Comparison of ENCODE assay signal across 11 cellular contexts in the genomic region with DNA sequence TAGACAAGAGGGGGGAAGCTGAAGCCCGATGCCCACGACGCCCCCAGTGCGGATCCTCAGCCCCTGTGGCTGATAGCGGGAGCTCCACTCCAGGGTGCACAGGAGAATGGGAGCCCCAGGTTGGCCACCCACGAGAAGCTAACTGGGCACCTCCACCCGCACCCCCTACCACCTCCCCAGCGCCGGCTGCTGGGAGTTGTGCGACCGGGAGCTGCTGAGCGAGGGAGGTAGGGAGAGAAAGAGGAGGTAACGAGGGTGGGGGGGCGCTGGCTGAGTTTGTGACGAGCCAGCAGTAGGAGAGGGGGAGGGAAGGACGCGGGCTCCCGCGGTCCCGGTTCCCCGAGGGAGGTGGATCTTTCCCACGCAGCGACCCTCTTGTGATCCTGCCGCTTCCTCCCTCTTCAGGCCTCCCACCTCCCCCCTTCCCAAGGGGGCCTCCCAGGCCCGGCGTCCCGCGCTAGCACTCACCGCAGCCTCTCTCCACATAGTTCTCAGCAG. TPM values are rescaled to one million over a fixed set of nuclear protein-coding genes. Genes with fewer than 3 reads are reported as not detected.
DNase-seq lines count a peak whose midpoint lies in the region; ATAC-seq and TF ChIP-seq lines count a peak whose summit lies in the region.
"Had no signal": no experiment of that assay in that cellular context is flagged by ENCODE, and none has a peak within 500 bp of the region (broad histone marks: within the 10 kb centered on the region; RNA-seq: fewer than 3 reads in every experiment).

Gene GRIN2A (minus strand): TSS at position 243 of the 498 bp plus-strand sequence. CDS start 2,017 bp downstream, outside the sequence.

- no peak within 1 kb of the TSS for H3K27ac Mint-ChIP-seq in CD14-positive monocyte
- H3K27ac Mint-ChIP-seq in CD8-positive, alpha-beta T cell: no peak within 1 kb of the TSS
- H3K27ac Mint-ChIP-seq: T-helper 1 cell treated with Interleukin-12 subunit alpha and Interleukin-12 subunit beta and Interleukin-4 antibody, amounts not matched to agents 30 μg/mL and 1 μg/mL, for 36 hours had no signal

- TF ChIP-seq POLR2A in gastroesophageal sphincter (IDR thresholded peaks at IDR 0.05): no peak
- no peak for TF ChIP-seq POLR2A in prostate gland (IDR thresholded peaks at IDR 0.05)

- no peaks in the 10 kb centered on the region for H3K79me2 ChIP-seq in parathyroid adenoma

- 0% methylated on average over 1 to 7 of the region's 29 CpGs for WGBS in gastroesophageal sphincter (ENCODE audit: low coverage in 1 of 2), 2 donors
- under 1% methylated on average over 29 of the region's 29 CpGs for WGBS in prostate gland

- H2AFZ ChIP-seq in parathyroid adenoma: peak within 1 kb of the TSS; percentile 11

- no peak for ATAC-seq in gastroesophageal sphincter
- no peak for ATAC-seq in CD8-positive, alpha-beta T cell
- no peak for ATAC-seq in HG03196 (IDR thresholded peaks at IDR 0.05; ENCODE audit: unreplicated experiment)

- TF ChIP-seq EP300 in gastroesophageal sphincter (IDR thresholded peaks at IDR 0.05): no peak

- no peaks in the 10 kb centered on the region for H3K36me3 ChIP-seq in MG63
- H3K36me3 ChIP-seq in gastroesophageal sphincter: no peaks in the 10 kb centered on the region
- no peaks in the 10 kb centered on the region for H3K36me3 ChIP-seq in parathyroid adenoma (ENCODE audit: control insufficient read depth, insufficient read depth, low read length)
- no peaks in the 10 kb centered on the region for H3K36me3 ChIP-seq in CD8-positive, alpha-beta T cell (ENCODE audit: insufficient read depth, low read length)
- no peaks in the 10 kb centered on the region for H3K36me3 ChIP-seq in prostate gland
- H3K36me3 ChIP-seq: tibial nerve had no signal

- H3K4me2 ChIP-seq in parathyroid adenoma (ENCODE audit: low read length): peak within 1 kb of the TSS; percentile 42

- TF ChIP-seq CTCF in CD14-positive monocyte (IDR thresholded peaks at IDR 0.05) (no peak), gastroesophageal sphincter (IDR thresholded peaks at IDR 0.05) (no peak), parathyroid adenoma (IDR thresholded peaks at IDR 0.05) (no peak), prostate gland (IDR thresholded peaks at IDR 0.05) (no peak)
- no peak for TF ChIP-seq CTCF in CD8-positive, alpha-beta T cell (IDR thresholded peaks at IDR 0.05)

- H3K4me3 ChIP-seq in MG63 (peak within 1 kb of the TSS; percentile 20; the same call in 1 of the 2 replicates), gastroesophageal sphincter (peak within 1 kb of the TSS; percentile 31 to 60), parathyroid adenoma (ENCODE audit: low read depth, low read length) (no peak within 1 kb of the TSS), prostate gland (no peak within 1 kb of the TSS)
- no peak within 1 kb of the TSS for H3K4me3 ChIP-seq in CD8-positive, alpha-beta T cell (ENCODE audit: low read depth, low read length)
- H3K4me3 ChIP-seq: body of pancreas had no signal

- peak within 1 kb of the TSS; percentile 24 to 72 for H3K4me3 Mint-ChIP-seq in CD14-positive monocyte
- H3K4me3 Mint-ChIP-seq in CD8-positive, alpha-beta T cell: no peak within 1 kb of the TSS
- H3K4me3 Mint-ChIP-seq: T-helper 1 cell treated with Interleukin-12 subunit alpha and Interleukin-12 subunit beta and Interleukin-4 antibody, amounts not matched to agents 30 μg/mL and 1 μg/mL, for 36 hours had no signal

- CTCF ChIA-PET in CD8-positive, alpha-beta T cell (lab: Charles Lee): no interaction called here

- POLR2A ChIA-PET in CD8-positive, alpha-beta T cell (lab: Charles Lee): no interaction called here

- no peaks in the 10 kb centered on the region for H3K36me3 Mint-ChIP-seq in CD14-positive monocyte
- no peaks in the 10 kb centered on the region for H3K36me3 Mint-ChIP-seq in CD8-positive, alpha-beta T cell

- intact Hi-C loops in CD14-positive monocyte (cut with micrococcal nuclease) (loop anchor here in 1 of 2 donors (10.0 kb wide), 1 partner anchor 1017 kb away; no protein-coding TSS in a partner anchor), prostate gland (cut with DNase I) (loop anchor here (5.0 to 10.0 kb wide), 3 partner anchors 527 to 1017 kb away; no protein-coding TSS in a partner anchor)
- intact Hi-C loops in CD8-positive, alpha-beta T cell (cut with DNase I, micrococcal nuclease): no loop called here

- peaks cover 55 to 71% (median 64%) of the 10 kb centered on the region in 3 donors for H3K27me3 Mint-ChIP-seq in CD14-positive monocyte (ENCODE audit: low read depth in 3 of 3)
- H3K27me3 Mint-ChIP-seq in CD8-positive, alpha-beta T cell (ENCODE audit: low read depth): peaks cover 58% of the 10 kb centered on the region

- H3K27me3 ChIP-seq in MG63 (peaks cover 22% of the 10 kb centered on the region), gastroesophageal sphincter (peaks cover 43% of the 10 kb centered on the region), parathyroid adenoma (ENCODE audit: control insufficient read depth, insufficient read depth, low read length) (peaks cover 5% of the 10 kb centered on the region), prostate gland (replicated peaks; ENCODE audit: insufficient read depth) (peaks cover 19% of the 10 kb centered on the region)
- no peaks in the 10 kb centered on the region for H3K27me3 ChIP-seq in CD8-positive, alpha-beta T cell (ENCODE audit: insufficient read depth, low read length)

- H3K27ac ChIP-seq in gastroesophageal sphincter (peak within 1 kb of the TSS in 2 of 4 donors; percentile 50 to 68), parathyroid adenoma (no peak within 1 kb of the TSS), prostate gland (no peak within 1 kb of the TSS)
- no peak within 1 kb of the TSS for H3K27ac ChIP-seq in CD8-positive, alpha-beta T cell (ENCODE audit: low read depth, low read length)
- H3K27ac ChIP-seq: body of pancreas, tibial nerve had no signal

- no peaks in the 10 kb centered on the region for H3K9me3 ChIP-seq in MG63
- no peaks in the 10 kb centered on the region for H3K9me3 ChIP-seq in gastroesophageal sphincter
- H3K9me3 ChIP-seq in parathyroid adenoma (ENCODE audit: control insufficient read depth, low read length): no peaks in the 10 kb centered on the region
- H3K9me3 ChIP-seq in CD8-positive, alpha-beta T cell (ENCODE audit: low read length): no peaks in the 10 kb centered on the region
- H3K9me3 ChIP-seq in prostate gland: no peaks in the 10 kb centered on the region
- H3K9me3 ChIP-seq: body of pancreas, tibial nerve had no signal

- H3K9me3 Mint-ChIP-seq in CD14-positive monocyte: peaks cover 0 to 15% (median 5%) of the 10 kb centered on the region in 7 donors
- no peaks in the 10 kb centered on the region for H3K9me3 Mint-ChIP-seq in CD8-positive, alpha-beta T cell
- H3K9me3 Mint-ChIP-seq: T-helper 1 cell treated with Interleukin-12 subunit alpha and Interleukin-12 subunit beta and Interleukin-4 antibody, amounts not matched to agents 30 μg/mL and 1 μg/mL, for 36 hours had no signal

- H3K9ac ChIP-seq in parathyroid adenoma: no peak within 1 kb of the TSS

- peaks cover 7% of the 10 kb centered on the region for H3K4me1 Mint-ChIP-seq in CD14-positive monocyte
- peaks cover 12% of the 10 kb centered on the region for H3K4me1 Mint-ChIP-seq in CD8-positive, alpha-beta T cell (ENCODE audit: low read depth)

- H3K4me1 ChIP-seq in gastroesophageal sphincter (peaks cover 0 to 51% (median 20%) of the 10 kb centered on the region in 3 donors), parathyroid adenoma (no peaks in the 10 kb centered on the region), prostate gland (replicated peaks) (no peaks in the 10 kb centered on the region)
- no peaks in the 10 kb centered on the region for H3K4me1 ChIP-seq in CD8-positive, alpha-beta T cell (ENCODE audit: insufficient read depth, low read length)

- no peak for DNase-seq in CD14-positive monocyte (ENCODE audit: low spot score)
- no peak for DNase-seq in MG63
- no peak for DNase-seq in AG08396 (ENCODE audit: low spot score)
- DNase-seq in CD8-positive, alpha-beta T cell: no peak
- no peak for DNase-seq in prostate gland (ENCODE audit: low spot score)

RNA-seq across cellular contexts. Expression of gene GRIN2A, which starts in this region (rescaled TPM):
- polyA plus RNA-seq in CD14-positive monocyte: not detected
- total RNA-seq in MG63 (2014; rRNA removed; shearing (Covaris generic); ENCODE audit: low replicate concordance): not detected in 2 replicates
- total RNA-seq in gastroesophageal sphincter (10 to 100 TPM in 2 of 4 donors, 1 to 10 TPM in 1, under 1 TPM in 1; 0.25 to 26.1 (median 13.5) TPM), prostate gland (10 to 100 TPM in 1 of 2 donors, under 1 TPM in 1; 0.23 to 11.4 TPM)
- not detected for total RNA-seq in CD8-positive, alpha-beta T cell

Comparison
In these comparisons a context has a peak if more than half of its experiments do, and no peak if none do; other contexts are left out.
1. H3K4me3 ChIP-seq: peak in MG63 (single experiment) and gastroesophageal sphincter (2 of 2); none in parathyroid adenoma (single experiment), CD8-positive, alpha-beta T cell (single experiment) and prostate gland (0 of 2).